25 cellular contexts compared by ENCODE assay signal in genomic region chr20:49757597-49757996, GRCh38.
"Had no signal": no experiment of that assay in that cellular context is flagged by ENCODE, and none has a peak within 500 bp of the region (broad histone marks: within the 10 kb centered on the region; RNA-seq: fewer than 3 reads in every experiment).

No MANE protein-coding gene starts in this region.

- H3K36me3 ChIP-seq: esophagus squamous epithelium, gastroesophageal sphincter, heart left ventricle, left lung, lower lobe of right lung had no signal

- ATAC-seq: effector memory CD8-positive, alpha-beta T cell; gastroesophageal sphincter; heart left ventricle; left cardiac atrium; left lung; left ventricle myocardium superior; lower lobe of right lung; mucosa of descending colon had no signal

- H3K27ac Mint-ChIP-seq: effector memory CD8-positive, alpha-beta T cell; endodermal cell; mesothelial cell of epicardium had no signal

- H3K27me3 ChIP-seq: dorsolateral prefrontal cortex, esophagus squamous epithelium, gastroesophageal sphincter, heart left ventricle, left lung had no signal

- H3K4me3 ChIP-seq: coronary artery, dorsolateral prefrontal cortex, esophagus squamous epithelium, gastroesophageal sphincter, heart left ventricle, left lung, lower lobe of right lung, mucosa of descending colon had no signal

- H3K27ac ChIP-seq: coronary artery, dorsolateral prefrontal cortex, epithelial cell of prostate, esophagus squamous epithelium, gastroesophageal sphincter, heart left ventricle, left lung, lower lobe of right lung had no signal

- H3K9me3 Mint-ChIP-seq: effector memory CD8-positive, alpha-beta T cell; endodermal cell; mesothelial cell of epicardium had no signal

- FAIRE-seq: colon, endometrium, frontal cortex, islet of Langerhans, keratinocyte had no signal

- H3K4me3 Mint-ChIP-seq: effector memory CD8-positive, alpha-beta T cell; endodermal cell; mesothelial cell of epicardium; naive B cell had no signal

- H3K9me3 ChIP-seq: esophagus squamous epithelium, gastroesophageal sphincter, heart left ventricle, left lung, lower lobe of right lung, mucosa of descending colon had no signal

- DNase-seq: dermis blood vessel endothelial cell; dorsolateral prefrontal cortex; effector CD4-positive, alpha-beta T cell; effector memory CD8-positive, alpha-beta T cell; endodermal cell; erythroblast; esophagus squamous epithelium; heart left ventricle; hippocampal formation; left cardiac atrium; left lung; left ventricle myocardium superior; lower lobe of right lung; mesenchymal stem cell; mucosa of descending colon; naive B cell had no signal

- H3K4me1 ChIP-seq: gastroesophageal sphincter, left lung, lower lobe of right lung had no signal
